In genomic region chr5:124704594-124705284, GRCh38 we compare ENCODE assay signal across 12 cellular contexts. TPM values are rescaled to one million over a fixed set of nuclear protein-coding genes. Genes with fewer than 3 reads are reported as not detected.
A peak's percentile ranks its signal among the peaks of the same experiment; 100 is the strongest.
DNase-seq lines count a peak whose midpoint lies in the region; ATAC-seq, FAIRE-seq and TF ChIP-seq lines count a peak whose summit lies in the region.
"Had no signal": no experiment of that assay in that cellular context is flagged by ENCODE, and none has a peak within 500 bp of the region (broad histone marks: within the 10 kb centered on the region; RNA-seq: fewer than 3 reads in every experiment).

No MANE protein-coding gene starts in this region.

- POLR2A ChIA-PET in GM12878 (lab: Charles Lee) = interaction anchor here (0.7 kb wide), 1 partner anchor 156 kb away, joined by 3 read pairs; no protein-coding TSS in a partner anchor

- peak; percentile 83 for FAIRE-seq in GM12878 (lab: Jason Lieb, UNC)
- FAIRE-seq: small intestine had no signal

- no peak for TF ChIP-seq RAD21 in GM12878 (IDR thresholded peaks at IDR 0.05; ENCODE audit: insufficient read depth, low read depth, low read length)

- H3K79me2 ChIP-seq in GM12878 (ENCODE audit: control insufficient read depth, insufficient read depth, low read length) = peaks cover 49% of the 10 kb centered on the region

- H3K4me3 ChIP-seq in GM12878 (no peak overlapping the region), lower leg skin (ENCODE audit: low read depth, poor library complexity, severe bottlenecking) (no peak overlapping the region), colonic mucosa (no peak overlapping the region), left ventricle myocardium inferior (no peak overlapping the region)
- H3K4me3 ChIP-seq: heart left ventricle, tibial artery had no signal

- H3K27ac ChIP-seq in GM12878 (ENCODE audit: control insufficient read depth, insufficient read depth) = peak overlapping the region; percentile 78
- H3K27ac ChIP-seq in colonic mucosa = no peak overlapping the region
- H3K27ac ChIP-seq in left ventricle myocardium inferior (replicated peaks) = no peak overlapping the region
- H3K27ac ChIP-seq: tibial artery had no signal

- H3K4me1 ChIP-seq in GM12878 (ENCODE audit: control insufficient read depth, insufficient read depth, low read length) (peaks cover 63% of the 10 kb centered on the region), colonic mucosa (peaks cover 8% of the 10 kb centered on the region), left ventricle myocardium inferior (peaks cover 76% of the 10 kb centered on the region)

- in situ Hi-C loops in GM13977 (cut with MboI; ENCODE audit: low pct_unique_long_range_greater_than_20kb, low sequenced_read_pairs, unreplicated experiment) (loop anchor here (10.0 kb wide), 1 partner anchor 50 kb away; no protein-coding TSS in a partner anchor), GM12878 (cut with MboI) (loop anchor here (25.0 kb wide), 1 partner anchor 1042 kb away; no protein-coding TSS in a partner anchor)

- RAD21 ChIA-PET in GM12878 (lab: Charles Lee; ENCODE audit: unreplicated experiment) = interaction anchor here (1.0 to 5.2 kb wide), 10 partner anchors 25 to 216 kb away, joined by 3 to 42 read pairs (median 7); no protein-coding TSS in a partner anchor

- peak; percentile 84 for ATAC-seq in GM21381 (IDR thresholded peaks at IDR 0.05; ENCODE audit: unreplicated experiment)
- ATAC-seq in HG03159 (IDR thresholded peaks at IDR 0.05; ENCODE audit: unreplicated experiment) = peak; percentile 89
- peak; percentile 87 for ATAC-seq in GM12878
- ATAC-seq: heart left ventricle had no signal

- no peak overlapping the region for H2AFZ ChIP-seq in GM12878 (ENCODE audit: control insufficient read depth, low read depth, low read length)

- TF ChIP-seq POLR2A in GM12878 (IDR thresholded peaks at IDR 0.05; ENCODE audit: low read depth, low read length) (no peak), lower leg skin (IDR thresholded peaks at IDR 0.05) (no peak)

- BruUV-seq in GM12878 (replicated peaks; lab: Mats Ljungman, UMichigan) = no TSS peak

- intact Hi-C loops in GM12878 (cut with micrococcal nuclease; ENCODE audit: unreplicated experiment) = loop anchor here (2.0 kb wide), 1 partner anchor 54 kb away; no protein-coding TSS in a partner anchor
- intact Hi-C loops in lower leg skin (cut with DNase I; ENCODE audit: low total_unique reads) = no loop called here
- intact Hi-C loops in colonic mucosa (cut with DNase I) = no loop called here
- intact Hi-C loops in left ventricle myocardium inferior (cut with micrococcal nuclease) = loop anchor here (5.0 kb wide), 1 partner anchor 47 kb away; no protein-coding TSS in a partner anchor

- no peak for TF ChIP-seq CTCF in GM13977 (IDR thresholded peaks at IDR 0.05; ENCODE audit: extremely low read depth, insufficient read depth, missing control alignments)
- no peak for TF ChIP-seq CTCF in GM12878 (IDR thresholded peaks at IDR 0.05 in 2 of 3, conservative IDR thresholded peaks at IDR 0.05 in 1 of 3; ENCODE audit: control insufficient read depth in 2 of 3, extremely low read depth in 1 of 3, insufficient read depth in 1 of 3, low read depth in 3 of 3, low read length in 3 of 3)
- TF ChIP-seq CTCF in lower leg skin (IDR thresholded peaks at IDR 0.05) = no peak
- no peak for TF ChIP-seq CTCF in colonic mucosa (IDR thresholded peaks at IDR 0.05)
- no peak for TF ChIP-seq CTCF in left ventricle myocardium inferior (IDR thresholded peaks at IDR 0.05; ENCODE audit: borderline replicate concordance)

- H3K36me3 ChIP-seq in GM12878 (ENCODE audit: control insufficient read depth in 2 of 2, insufficient read depth in 2 of 2, low read length in 1 of 2) (no peaks in the 10 kb centered on the region), colonic mucosa (no peaks in the 10 kb centered on the region), left ventricle myocardium inferior (peaks cover 9% of the 10 kb centered on the region)
- H3K36me3 ChIP-seq: tibial artery had no signal

- no peaks in the 10 kb centered on the region for H3K27me3 ChIP-seq in GM12878 (replicated peaks in 1 of 2; ENCODE audit: control insufficient read depth in 2 of 2, insufficient read depth in 2 of 2, low read length in 1 of 2)
- no peaks in the 10 kb centered on the region for H3K27me3 ChIP-seq in colonic mucosa
- no peaks in the 10 kb centered on the region for H3K27me3 ChIP-seq in left ventricle myocardium inferior (ENCODE audit: low read depth)
- H3K27me3 ChIP-seq: heart left ventricle, tibial artery had no signal

- SMC1A ChIA-PET in GM12878 (lab: Charles Lee; ENCODE audit: uncharacterized antibody, unreplicated experiment) = interaction anchor here (0.6 to 4.2 kb wide), 13 partner anchors 15 to 308 kb away, joined by 3 to 27 read pairs (median 6); partner anchors contain the start of gene ZNF608

- WGBS in GM12878 (ENCODE audit: insufficient coverage, insufficient replicate concordance, low lambda C conversion rate, missing lambda C conversion rate) = 21% methylated on average over 6 of the region's 6 CpGs
- WGBS in lower leg skin, 2 donors = 73% methylated on average over 6 of the region's 6 CpGs

- H3K9me3 ChIP-seq in GM12878 (replicated peaks; ENCODE audit: control insufficient read depth, insufficient read depth, low read length) = no peaks in the 10 kb centered on the region
- H3K9me3 ChIP-seq in colonic mucosa = no peaks in the 10 kb centered on the region
- no peaks in the 10 kb centered on the region for H3K9me3 ChIP-seq in left ventricle myocardium inferior (replicated peaks)
- H3K9me3 ChIP-seq: heart left ventricle, tibial artery had no signal

- TF ChIP-seq EP300 in GM12878 (IDR thresholded peaks at IDR 0.05; ENCODE audit: borderline replicate concordance in 1 of 2, control insufficient read depth in 1 of 2, low read depth in 2 of 2, low read length in 2 of 2) = peak; percentile 65 to 79; a peak in 2 of 4 replicates

- DNase-seq in GM13977 (ENCODE audit: low spot score) (peak; percentile 53), GM12878 (ENCODE audit: low read depth, low spot score) (peak; percentile 76), lower leg skin (ENCODE audit: low spot score in 2 of 2) (no peak), colonic mucosa (no peak), cerebellar nuclear complex (lab: John Stamatoyannopoulos, UW) (no peak), left ventricle myocardium inferior (no peak)
- DNase-seq: heart left ventricle, small intestine, tibial artery had no signal

- H3K9ac ChIP-seq in GM12878 (ENCODE audit: control insufficient read depth, insufficient read depth, low read length) (peak overlapping the region; percentile 36), colonic mucosa (ENCODE audit: low read depth in 2 of 2, low read length in 2 of 2) (no peak overlapping the region)

- peak overlapping the region; percentile 77 for H3K4me2 ChIP-seq in GM12878 (ENCODE audit: control insufficient read depth, insufficient read depth)

- no peaks in the 10 kb centered on the region for H4K20me1 ChIP-seq in GM12878 (ENCODE audit: control insufficient read depth, insufficient read depth)

- CTCF ChIA-PET in GM12878 (lab: Yijun Ruan, JAX) = interaction anchor here (1.2 to 4.7 kb wide), 3 partner anchors 25 to 204 kb away, joined by 3 to 13 read pairs (median 4); no protein-coding TSS in a partner anchor

TF ChIP-seq in GM12878, 131 proteins besides CTCF, POLR2A, EP300 and RAD21 (continues in another document):
- TF ChIP-seq CBX5 (IDR thresholded peaks at IDR 0.05; ENCODE audit: low read depth) (0 out of 2 replicates have a peak, but pooled peaks have one; percentile 78), MAX (IDR thresholded peaks at IDR 0.05; ENCODE audit: low read depth, low read length) (peak; percentile 57), MLLT1 (IDR thresholded peaks at IDR 0.05) (0 out of 2 replicates have a peak, but pooled peaks have one; percentile 11), BCL11A (IDR thresholded peaks at IDR 0.05; ENCODE audit: low read depth, low read length) (no peak), EZH2 (IDR thresholded peaks at IDR 0.05; ENCODE audit: borderline replicate concordance, control insufficient read depth, low read depth, low read length) (no peak), ZNF274 (IDR thresholded peaks at IDR 0.05; ENCODE audit: insufficient read depth, insufficient read length) (no peak), CHD2 (IDR thresholded peaks at IDR 0.05; ENCODE audit: borderline replicate concordance, low read depth, low read length) (peak; percentile 60; the same call in 1 of the 2 replicates)

RNA-seq across cellular contexts. Expression of gene ZNF608, which starts 41.7 kb away (rescaled TPM):
- total RNA-seq in GM12878 (2013; cell fraction: nucleolus; rRNA removed) = 55.7 and 55.8 TPM in 2 replicates
- total RNA-seq in GM12878 (2014; rRNA removed) (0.73 and 0.76 TPM in 2 replicates), GM12878 (2014; rRNA removed; fragmentation: Illumina TruSeq; extraction: Trizol) (0.63 and 1.1 TPM in 2 replicates), GM12878 (2021) (0.77 and 0.87 TPM in 2 replicates), lower leg skin (10 to 100 TPM in 1 of 4 donors, 1 to 10 TPM in 3; 3.8 to 11.6 (median 6.7) TPM), colonic mucosa (10 to 100 TPM; 14.6 to 20.0 TPM), left ventricle myocardium inferior (6.8 TPM)
- 8.3 TPM for polyA plus RNA-seq in GM12878 (2011; ENCODE audit: low read depth)
- polyA plus RNA-seq in GM12878 (2011; rRNA removed) (6.7 and 7.2 TPM in 2 replicates), GM12878 (2014; fragmentation: Illumina TruSeq; extraction: Trizol) (0.62 and 0.84 TPM in 2 replicates), GM12878 (2014; fragmentation: Nextera tagmentation; extraction: Ambion mirVana) (under 1 TPM; 0.19 to 0.31 TPM), GM12878 (2014; rRNA removed) (0.60 and 0.65 TPM in 2 replicates), GM12878 (2016; fragmentation: Nextera tagmentation; extraction: Ambion mirVana) (under 1 TPM; 0.23 to 0.37 TPM)
- polyA plus RNA-seq in GM12878 (2011; cell fraction: cytosol; rRNA removed) = 4.0 and 4.2 TPM in 2 replicates
- 7.8 and 8.9 TPM in 2 replicates for polyA plus RNA-seq in GM12878 (2011; cell fraction: nucleus; rRNA removed)
- 12.2 and 14.9 TPM in 2 replicates for polyA plus RNA-seq in GM12878 (2012)
- polyA minus RNA-seq in GM12878 (2011; rRNA and poly(A)+ RNA removed) = 7.8 and 10.2 TPM in 2 replicates
- 4.9 and 5.3 TPM in 2 replicates for polyA minus RNA-seq in GM12878 (2011; cell fraction: cytosol; rRNA and poly(A)+ RNA removed)
- 7.6 and 11.6 TPM in 2 replicates for polyA minus RNA-seq in GM12878 (2011; cell fraction: nucleus; rRNA and poly(A)+ RNA removed)
- total RNA-seq: T-helper 2 cell treated with Interferon-gamma antibody and Interleukin-4, amounts not matched to agents 100 ng/mL and 5 ng/mL, for 36 hours had no signal

Comparison
In these comparisons a context has a peak if more than half of its experiments do, and no peak if none do; other contexts are left out.
1. DNase-seq: peak in GM13977 (single experiment) and GM12878 (single experiment); none in lower leg skin (0 of 2), colonic mucosa (single experiment), cerebellar nuclear complex (0 of 2) and left ventricle myocardium inferior (single experiment).
2. intact Hi-C loops: an anchor here in GM12878 (2.0 kb wide) and left ventricle myocardium inferior (5.0 kb wide); none called in lower leg skin and colonic mucosa.
3. Peak in every context shown above with its lines, with median percentiles within 50 percentile points of each other: ATAC-seq.